ENCODE assay signal across 18 cellular contexts in genomic region chr12:24896171-24896570, GRCh38.
"Had no signal": no experiment of that assay in that cellular context is flagged by ENCODE, and none has a peak within 500 bp of the region (broad histone marks: within the 10 kb centered on the region; RNA-seq: fewer than 3 reads in every experiment).

No MANE protein-coding gene starts in this region.

- H3K4me1 ChIP-seq: gastrocnemius medialis, suprapubic skin had no signal

- H3K4me3 ChIP-seq: cardiac muscle cell, dorsolateral prefrontal cortex, gastrocnemius medialis, heart right ventricle, suprapubic skin, upper lobe of left lung had no signal

- DNase-seq: activated CD8-positive, alpha-beta memory T cell treated with anti-CD3 and anti-CD28 coated beads for 24 hours; activated effector memory CD4-positive, alpha-beta T cell treated with anti-CD3 and anti-CD28 coated beads, Interleukin-2, amount 50 U/mL, for 16 hours; activated naive CD4-positive, alpha-beta T cell treated with anti-CD3 and anti-CD28 coated beads, Interleukin-2, amount 50 U/mL, for 16 hours; activated T-cell treated with anti-CD3 and anti-CD28 coated beads, Interleukin-2, amount 50 U/mL, for 72 hours; dorsolateral prefrontal cortex; gastrocnemius medialis; heart right ventricle; immature natural killer cell; kidney glomerular epithelial cell; mesendoderm; natural killer cell; stimulated activated CD4-positive, alpha-beta T cell treated with anti-CD3 and anti-CD28 coated beads, Interleukin-2, amount 100 ng/mL, for 48 hours; T1000; upper lobe of left lung had no signal

- ATAC-seq: activated CD4-positive, CD25-positive, alpha-beta regulatory T cell treated with anti-CD3 and anti-CD28 coated beads, Interleukin-2, amount 50 U/mL, for 24 hours; activated T-cell treated with anti-CD3 and anti-CD28 coated beads, Interleukin-2, amount 50 U/mL, for 72 hours; gastrocnemius medialis; natural killer cell had no signal

- H3K36me3 ChIP-seq: cardiac muscle cell, gastrocnemius medialis, neutrophil, suprapubic skin, upper lobe of left lung had no signal

- H3K9me3 ChIP-seq: gastrocnemius medialis, heart right ventricle, neutrophil, suprapubic skin, upper lobe of left lung had no signal

- H3K27me3 ChIP-seq: dorsolateral prefrontal cortex, gastrocnemius medialis, suprapubic skin, upper lobe of left lung had no signal
